In the genomic region with DNA sequence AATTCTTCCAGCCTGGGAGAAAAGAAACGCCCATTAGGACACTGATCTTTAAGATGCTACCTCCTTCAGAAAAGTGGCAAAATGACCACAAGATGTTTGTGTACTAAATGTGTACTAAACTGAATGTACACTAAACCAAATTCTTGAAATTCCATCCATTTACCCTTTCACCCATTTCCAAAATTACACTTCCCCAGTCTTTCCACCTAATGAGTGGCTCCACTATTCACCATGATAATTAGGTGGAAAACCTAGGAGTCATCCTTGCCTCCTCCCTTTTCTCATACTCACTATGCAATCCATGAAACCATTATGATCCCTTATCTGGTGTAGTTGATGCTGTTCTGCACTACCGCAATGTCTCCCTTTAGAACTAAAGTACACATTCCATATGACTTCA, we compare ENCODE assay signal across 1 cellular context.
TF ChIP-seq lines count a peak whose summit lies in the region.

No MANE protein-coding gene starts in this region.

TF ChIP-seq in HCT116, 20 proteins besides CTCF, POLR2A, EP300 and RAD21 (continued from another document):
- TF ChIP-seq TCF7L2 (IDR thresholded peaks at IDR 0.05; ENCODE audit: borderline replicate concordance, extremely low read depth, insufficient read depth, insufficient read length) (no peak), JUND (IDR thresholded peaks at IDR 0.05) (no peak), EZH2phosphoT487 (IDR thresholded peaks at IDR 0.05; ENCODE audit: borderline replicate concordance) (no peak), FOSL1 (IDR thresholded peaks at IDR 0.05; ENCODE audit: low read depth) (no peak), EGR1 (IDR thresholded peaks at IDR 0.05; ENCODE audit: low read depth) (no peak)
- TF ChIP-seq, protein P1, sequence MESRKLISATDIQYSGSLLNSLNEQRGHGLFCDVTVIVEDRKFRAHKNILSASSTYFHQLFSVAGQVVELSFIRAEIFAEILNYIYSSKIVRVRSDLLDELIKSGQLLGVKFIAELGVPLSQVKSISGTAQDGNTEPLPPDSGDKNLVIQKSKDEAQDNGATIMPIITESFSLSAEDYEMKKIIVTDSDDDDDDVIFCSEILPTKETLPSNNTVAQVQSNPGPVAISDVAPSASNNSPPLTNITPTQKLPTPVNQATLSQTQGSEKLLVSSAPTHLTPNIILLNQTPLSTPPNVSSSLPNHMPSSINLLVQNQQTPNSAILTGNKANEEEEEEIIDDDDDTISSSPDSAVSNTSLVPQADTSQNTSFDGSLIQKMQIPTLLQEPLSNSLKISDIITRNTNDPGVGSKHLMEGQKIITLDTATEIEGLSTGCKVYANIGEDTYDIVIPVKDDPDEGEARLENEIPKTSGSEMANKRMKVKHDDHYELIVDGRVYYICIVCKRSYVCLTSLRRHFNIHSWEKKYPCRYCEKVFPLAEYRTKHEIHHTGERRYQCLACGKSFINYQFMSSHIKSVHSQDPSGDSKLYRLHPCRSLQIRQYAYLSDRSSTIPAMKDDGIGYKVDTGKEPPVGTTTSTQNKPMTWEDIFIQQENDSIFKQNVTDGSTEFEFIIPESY (IDR thresholded peaks at IDR 0.05; ENCODE audit: extremely low read depth, insufficient replicate concordance, low read length), result no peak
- TF ChIP-seq, protein P2, sequence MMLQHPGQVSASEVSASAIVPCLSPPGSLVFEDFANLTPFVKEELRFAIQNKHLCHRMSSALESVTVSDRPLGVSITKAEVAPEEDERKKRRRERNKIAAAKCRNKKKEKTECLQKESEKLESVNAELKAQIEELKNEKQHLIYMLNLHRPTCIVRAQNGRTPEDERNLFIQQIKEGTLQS (IDR thresholded peaks at IDR 0.05), result no peak
